In the genomic region with DNA sequence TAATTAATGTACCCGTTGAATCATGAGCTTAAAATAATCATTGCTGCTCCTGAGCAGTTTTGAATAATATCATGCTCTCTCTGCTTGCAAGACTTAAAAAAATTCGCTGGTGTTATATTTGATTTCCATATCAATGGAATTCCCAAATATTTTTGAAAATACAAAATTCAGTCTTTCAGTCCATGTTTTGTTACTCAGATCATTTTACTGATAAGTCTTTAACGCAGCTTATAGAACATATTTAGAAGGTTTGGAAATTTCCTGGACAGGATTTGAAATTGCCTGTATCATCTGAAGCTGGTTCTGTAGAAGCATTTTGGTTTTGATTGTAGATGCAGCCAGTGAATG, we compare ENCODE assay signal across 10 cellular contexts. TPM values are rescaled to one million over a fixed set of nuclear protein-coding genes. Genes with fewer than 3 reads are reported as not detected.
A peak's percentile ranks its signal among the peaks of the same experiment; 100 is the strongest.
DNase-seq lines count a peak whose midpoint lies in the region; TF ChIP-seq lines count a peak whose summit lies in the region.
"Had no signal": no experiment of that assay in that cellular context is flagged by ENCODE, and none has a peak within 500 bp of the region (broad histone marks: within the 10 kb centered on the region; RNA-seq: fewer than 3 reads in every experiment).

No MANE protein-coding gene starts in this region.

- no peak overlapping the region for H3K27ac Mint-ChIP-seq in CD14-positive monocyte
- no peak overlapping the region for H3K27ac Mint-ChIP-seq in nephron progenitor cell

- 50 to 51% methylated on average over 3 of the region's 3 CpGs for WGBS in testis, 2 donors

- TF ChIP-seq CTCF in CD14-positive monocyte (IDR thresholded peaks at IDR 0.05) (no peak), nephron progenitor cell (IDR thresholded peaks at IDR 0.05) (no peak), testis (IDR thresholded peaks at IDR 0.05) (no peak)

- no peak for TF ChIP-seq POLR2A in testis (IDR thresholded peaks at IDR 0.05)

- peak overlapping the region; percentile 7; the same call in 1 of the 2 replicates for H3K4me3 ChIP-seq in Jurkat, Clone E6-1 (ENCODE audit: low read length)
- H3K4me3 ChIP-seq in effector memory CD4-positive, alpha-beta T cell (ENCODE audit: insufficient read depth, low read depth, low read length, poor library complexity, severe bottlenecking), result peak overlapping the region; percentile 95
- peak overlapping the region in 1 of 2 donors; percentile 96 for H3K4me3 ChIP-seq in testis

- peaks cover 27 to 31% of the 10 kb centered on the region in 2 donors for H3K36me3 Mint-ChIP-seq in CD14-positive monocyte
- no peaks in the 10 kb centered on the region for H3K36me3 Mint-ChIP-seq in nephron progenitor cell (ENCODE audit: low read depth)

- H3K9me3 Mint-ChIP-seq in CD14-positive monocyte (peaks cover 0 to 13% (median 0%) of the 10 kb centered on the region in 7 donors), nephron progenitor cell (no peaks in the 10 kb centered on the region)

- H3K36me3 ChIP-seq in effector memory CD4-positive, alpha-beta T cell (ENCODE audit: control insufficient read depth, insufficient read depth, low read length), result no peaks in the 10 kb centered on the region
- no peaks in the 10 kb centered on the region for H3K36me3 ChIP-seq in testis (ENCODE audit: low read depth, missing control alignments)

- H3K9me3 ChIP-seq in effector memory CD4-positive, alpha-beta T cell (ENCODE audit: control insufficient read depth, low read length), result no peaks in the 10 kb centered on the region
- no peaks in the 10 kb centered on the region for H3K9me3 ChIP-seq in testis

- DNase-seq in CD14-positive monocyte (ENCODE audit: low spot score) (no peak), nephron progenitor cell (no peak), C1 segment of cervical spinal cord (lab: John Stamatoyannopoulos, UW) (no peak), NCI-H1105 (lab: John Stamatoyannopoulos, UW) (no peak), testis (no peak), NCI-H2081 (lab: John Stamatoyannopoulos, UW) (no peak)
- DNase-seq in Jurkat, Clone E6-1 (ENCODE audit: low read depth, low spot score), result no peak
- no peak for DNase-seq in effector memory CD4-positive, alpha-beta T cell
- DNase-seq: activated CD4-positive, alpha-beta T cell treated with anti-CD3 and anti-CD28 coated beads for 4 hours; NCI-H1436 treated with DMSO at 0.1 percent for 48 hours had no signal

- peaks cover 39% of the 10 kb centered on the region for H3K4me1 ChIP-seq in effector memory CD4-positive, alpha-beta T cell (ENCODE audit: control insufficient read depth, insufficient read depth, low read length, poor library complexity, severe bottlenecking)
- H3K4me1 ChIP-seq in testis, result peaks cover 4% of the 10 kb centered on the region

- H3K27me3 Mint-ChIP-seq in CD14-positive monocyte (ENCODE audit: low read depth in 3 of 3) (peaks cover 41 to 57% (median 55%) of the 10 kb centered on the region in 3 donors), nephron progenitor cell (ENCODE audit: low read depth, poor library complexity) (peaks cover 69% of the 10 kb centered on the region)

- H3K27me3 ChIP-seq in effector memory CD4-positive, alpha-beta T cell (replicated peaks; ENCODE audit: control insufficient read depth, insufficient read depth, low read length, poor library complexity, severe bottlenecking), result no peaks in the 10 kb centered on the region
- no peaks in the 10 kb centered on the region for H3K27me3 ChIP-seq in testis

- intact Hi-C loops in CD14-positive monocyte (cut with micrococcal nuclease), result loop anchor here (2.0 to 10.0 kb wide), 3 partner anchors 57 to 387 kb away; a partner anchor contains a TSS
- intact Hi-C loops in testis (cut with DNase I; ENCODE audit: low total_unique reads), result no loop called here

- H3K4me1 Mint-ChIP-seq in CD14-positive monocyte, result peaks cover 52% of the 10 kb centered on the region
- H3K4me1 Mint-ChIP-seq in nephron progenitor cell, result peaks cover 24% of the 10 kb centered on the region

- H3K4me3 Mint-ChIP-seq in CD14-positive monocyte, result peak overlapping the region; percentile 88 to 95
- peak overlapping the region; percentile 78 for H3K4me3 Mint-ChIP-seq in nephron progenitor cell

- peak overlapping the region; percentile 89 for H3K27ac ChIP-seq in effector memory CD4-positive, alpha-beta T cell (ENCODE audit: insufficient read depth, low read length, poor library complexity, severe bottlenecking)
- H3K27ac ChIP-seq in testis, result no peak overlapping the region

RNA-seq across cellular contexts. Expression of a gene that starts 1.9 kb away (rescaled TPM):
- 10 to 100 TPM; 10.2 to 11.5 TPM for polyA plus RNA-seq in CD14-positive monocyte
- 35.0 TPM for polyA plus RNA-seq in Jurkat, Clone E6-1 (2012; ENCODE audit: insufficient read depth, insufficient read length)
- 10 to 100 TPM; 35.7 to 40.3 TPM for total RNA-seq in testis
- polyA plus RNA-seq in testis (ENCODE audit: insufficient read depth, low read depth, low replicate concordance), result 21.5 TPM
